ENCODE assay signal across 8 cellular contexts in the genomic region with DNA sequence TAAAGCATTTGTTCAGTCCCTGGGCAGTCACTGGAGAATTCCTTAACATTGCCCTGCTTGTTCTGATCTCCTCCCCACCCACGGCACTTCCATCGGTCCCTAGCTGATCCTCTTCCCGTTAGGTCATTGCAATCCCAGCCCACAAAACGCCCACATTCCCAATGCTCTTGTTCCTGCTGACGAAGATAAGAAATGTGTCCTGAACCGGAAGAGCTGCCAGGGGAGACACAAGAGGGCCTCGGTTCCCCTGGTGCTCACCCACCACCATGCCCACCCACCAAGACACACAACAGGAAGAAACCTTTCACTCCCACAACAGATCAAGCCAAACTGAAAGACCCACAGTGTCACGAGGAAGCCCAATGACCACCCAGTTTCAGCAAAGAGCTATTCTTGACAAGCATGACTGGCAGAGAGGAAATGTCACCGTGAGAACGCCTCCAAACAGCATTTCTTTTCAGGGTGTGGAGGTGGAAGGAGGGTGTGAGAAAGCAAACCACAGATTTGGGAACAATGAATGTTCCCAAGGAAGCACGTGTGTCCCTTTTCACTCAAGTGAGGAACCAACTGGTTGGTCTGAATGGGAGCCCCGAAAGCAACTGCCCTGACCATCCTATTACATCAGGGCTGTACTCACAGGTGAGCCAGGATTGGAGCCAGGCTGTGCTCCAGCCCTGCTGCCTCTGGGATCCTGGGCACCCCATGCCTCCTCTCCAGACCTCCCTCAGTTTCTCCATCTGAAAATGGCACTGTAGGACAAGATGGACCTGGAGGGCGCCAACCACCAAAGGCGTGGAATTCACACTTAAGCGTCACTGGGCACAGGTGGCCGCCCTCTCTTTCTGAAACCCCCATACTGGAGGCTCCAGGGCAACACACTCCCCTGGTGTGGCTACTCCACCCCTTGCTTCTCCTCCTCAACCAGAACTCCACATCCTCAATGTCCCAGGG.
DNase-seq lines count a peak whose midpoint lies in the region; ATAC-seq and TF ChIP-seq lines count a peak whose summit lies in the region.

No MANE protein-coding gene starts in this region.

- H3K9me3 ChIP-seq in DOHH2 (ENCODE audit: control insufficient read depth, insufficient read depth, low read length), result no peaks in the 10 kb centered on the region
- H3K9me3 ChIP-seq in right cardiac atrium (ENCODE audit: control insufficient read depth, low read length), result no peaks in the 10 kb centered on the region
- no peaks in the 10 kb centered on the region for H3K9me3 ChIP-seq in thyroid gland

- H3K4me1 Mint-ChIP-seq in activated T-helper 17 cell treated with anti-CD3 and anti-CD28 coated beads, Interleukin-2, amount 50 U/mL, for 72 hours, result peaks cover 20% of the 10 kb centered on the region

- peak overlapping the region; percentile 26 for H3K4me3 Mint-ChIP-seq in activated T-helper 17 cell treated with anti-CD3 and anti-CD28 coated beads, Interleukin-2, amount 50 U/mL, for 72 hours

- H3K36me3 ChIP-seq in DOHH2 (ENCODE audit: control insufficient read depth, low read length) (peaks cover 78% of the 10 kb centered on the region), thyroid gland (peaks cover 0 to 4% of the 10 kb centered on the region in 2 donors)

- H3F3A ChIP-seq in DOHH2 (ENCODE audit: control insufficient read depth, insufficient read depth), result peaks cover 19% of the 10 kb centered on the region

- no peaks in the 10 kb centered on the region for H3K9me2 ChIP-seq in DOHH2 (replicated peaks; ENCODE audit: control insufficient read depth, low read length)

- H3K27ac Mint-ChIP-seq in activated T-helper 17 cell treated with anti-CD3 and anti-CD28 coated beads, Interleukin-2, amount 50 U/mL, for 72 hours, result peak overlapping the region; percentile 81

- intact Hi-C loops in right cardiac atrium (cut with DNase I), result no loop called here
- intact Hi-C loops in thyroid gland (cut with DNase I), result no loop called here

- no peak for TF ChIP-seq POLR2A in thyroid gland (IDR thresholded peaks at IDR 0.05)

- peak; percentile 47 for DNase-seq in HCEC 1CT
- DNase-seq in right cardiac atrium, result peak in 2 of 3 donors; percentile 69 to 79
- peak; percentile 40 to 51 for DNase-seq in thyroid gland
- DNase-seq in NCI-H1417 treated with DMSO at 0.1 percent for 48 hours (lab: John Stamatoyannopoulos, UW), result no peak
- no peak for DNase-seq in effector CD4-positive, alpha-beta T cell

- peak overlapping the region; percentile 10; the same call in 1 of the 2 replicates for H3K27ac ChIP-seq in DOHH2 (ENCODE audit: low read depth, low read length)
- peak overlapping the region; percentile 89 for H3K27ac ChIP-seq in right cardiac atrium (ENCODE audit: low read length)
- H3K27ac ChIP-seq in thyroid gland, result peak overlapping the region; percentile 58 to 86 (median 74)

- no peaks in the 10 kb centered on the region for H3K27me3 Mint-ChIP-seq in activated T-helper 17 cell treated with anti-CD3 and anti-CD28 coated beads, Interleukin-2, amount 50 U/mL, for 72 hours

- TF ChIP-seq CTCF in DOHH2 (IDR thresholded peaks at IDR 0.05; ENCODE audit: low read depth, low read length, poor library complexity, severe bottlenecking) (no peak), thyroid gland (IDR thresholded peaks at IDR 0.05) (no peak)

- H3K4me3 ChIP-seq in DOHH2 (ENCODE audit: low read length) (no peak overlapping the region), right cardiac atrium (ENCODE audit: low read length) (no peak overlapping the region), thyroid gland (replicated peaks in 1 of 3) (no peak overlapping the region)

- WGBS in right cardiac atrium, result 41% methylated on average over 16 of the region's 16 CpGs
- WGBS in thyroid gland, 2 donors, result 56 to 62% methylated on average over 16 of the region's 16 CpGs

- no peak overlapping the region for H3K4me2 ChIP-seq in DOHH2 (ENCODE audit: low read length)

- H4K20me1 ChIP-seq in DOHH2 (ENCODE audit: control insufficient read depth, insufficient read depth, low read depth, low read length), result no peaks in the 10 kb centered on the region

- peak; percentile 37 for ATAC-seq in activated T-helper 17 cell treated with anti-CD3 and anti-CD28 coated beads, Interleukin-2, amount 50 U/mL, for 72 hours (replicated peaks)
- ATAC-seq in right cardiac atrium (peak; percentile 78 to 91), GM21717 (IDR thresholded peaks at IDR 0.05; ENCODE audit: unreplicated experiment) (no peak)

- peaks cover 78% of the 10 kb centered on the region for H3K36me3 Mint-ChIP-seq in activated T-helper 17 cell treated with anti-CD3 and anti-CD28 coated beads, Interleukin-2, amount 50 U/mL, for 72 hours (ENCODE audit: low read depth)

- H3K4me1 ChIP-seq in DOHH2 (ENCODE audit: control insufficient read depth, low read length), result peaks cover 57% of the 10 kb centered on the region
- H3K4me1 ChIP-seq in right cardiac atrium (ENCODE audit: control insufficient read depth, insufficient read depth, low read length), result peaks cover 13% of the 10 kb centered on the region
- H3K4me1 ChIP-seq in thyroid gland, result peaks cover 17 to 24% of the 10 kb centered on the region in 2 donors

- peaks cover 70% of the 10 kb centered on the region for H3K79me2 ChIP-seq in DOHH2 (ENCODE audit: control insufficient read depth, low read length)

- H3K9me3 Mint-ChIP-seq in activated T-helper 17 cell treated with anti-CD3 and anti-CD28 coated beads, Interleukin-2, amount 50 U/mL, for 72 hours, result no peaks in the 10 kb centered on the region

- H3K27me3 ChIP-seq in DOHH2 (ENCODE audit: control insufficient read depth, low read length) (no peaks in the 10 kb centered on the region), right cardiac atrium (ENCODE audit: control insufficient read depth, insufficient read depth) (no peaks in the 10 kb centered on the region), thyroid gland (no peaks in the 10 kb centered on the region)

Comparison
In these comparisons a context has a peak if more than half of its experiments do, and no peak if none do; other contexts are left out.
1. H3K27ac ChIP-seq: peak in every context shown above with its lines; median percentile 89 in right cardiac atrium; 74 in thyroid gland; 10 in DOHH2.
2. DNase-seq: peak in HCEC 1CT (single experiment), right cardiac atrium (2 of 3) and thyroid gland (2 of 2); none in NCI-H1417 treated with DMSO at 0.1 percent for 48 hours (single experiment) and effector CD4-positive, alpha-beta T cell (single experiment).